Comparison of ENCODE assay signal across 1 cellular context in genomic region chr1:244952940-244953339, GRCh38.
TF ChIP-seq lines count a peak whose summit lies in the region.

No MANE protein-coding gene starts in this region.

TF ChIP-seq in GM23338, 12 proteins besides CTCF, POLR2A, EP300 and RAD21 (continued from another document):
- TF ChIP-seq EZH2 (IDR thresholded peaks at IDR 0.05; ENCODE audit: low read depth, unreplicated experiment) (no peak), ZNF331 (CRISPR knock-in tag; IDR thresholded peaks at IDR 0.05; ENCODE audit: low read depth) (no peak)
